ENCODE assay signal across 2 cellular contexts in the genomic region with DNA sequence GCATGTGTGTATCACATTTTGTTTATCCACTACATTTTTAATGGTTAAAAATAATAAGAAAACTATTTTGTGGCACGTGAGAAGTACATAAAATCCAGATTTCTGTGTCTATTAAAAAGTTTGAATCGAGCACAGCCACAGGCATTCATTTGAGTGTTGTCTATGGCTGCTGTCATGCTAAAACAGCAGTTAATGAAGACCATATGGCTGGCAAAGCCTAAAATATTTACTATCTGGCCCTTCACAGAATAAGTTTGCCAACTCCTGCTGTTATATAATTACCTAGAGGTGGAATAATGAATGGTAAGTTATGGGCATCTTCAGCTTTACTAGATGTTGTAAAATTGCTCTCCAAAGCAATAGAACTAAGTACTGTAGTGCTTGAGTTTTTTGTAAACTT.
TF ChIP-seq lines count a peak whose summit lies in the region.

No MANE protein-coding gene starts in this region.

TF ChIP-seq in HEK293, 187 proteins besides CTCF, POLR2A, EP300 and RAD21:
- TF ChIP-seq, protein P1, sequence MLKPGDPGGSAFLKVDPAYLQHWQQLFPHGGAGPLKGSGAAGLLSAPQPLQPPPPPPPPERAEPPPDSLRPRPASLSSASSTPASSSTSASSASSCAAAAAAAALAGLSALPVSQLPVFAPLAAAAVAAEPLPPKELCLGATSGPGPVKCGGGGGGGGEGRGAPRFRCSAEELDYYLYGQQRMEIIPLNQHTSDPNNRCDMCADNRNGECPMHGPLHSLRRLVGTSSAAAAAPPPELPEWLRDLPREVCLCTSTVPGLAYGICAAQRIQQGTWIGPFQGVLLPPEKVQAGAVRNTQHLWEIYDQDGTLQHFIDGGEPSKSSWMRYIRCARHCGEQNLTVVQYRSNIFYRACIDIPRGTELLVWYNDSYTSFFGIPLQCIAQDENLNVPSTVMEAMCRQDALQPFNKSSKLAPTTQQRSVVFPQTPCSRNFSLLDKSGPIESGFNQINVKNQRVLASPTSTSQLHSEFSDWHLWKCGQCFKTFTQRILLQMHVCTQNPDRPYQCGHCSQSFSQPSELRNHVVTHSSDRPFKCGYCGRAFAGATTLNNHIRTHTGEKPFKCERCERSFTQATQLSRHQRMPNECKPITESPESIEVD (tag by site-specific recombination; IDR thresholded peaks at IDR 0.05): peak; percentile 87
- TF ChIP-seq ZBTB48 (tag by site-specific recombination; IDR thresholded peaks at IDR 0.05): no peak
- TF ChIP-seq, protein P2, sequence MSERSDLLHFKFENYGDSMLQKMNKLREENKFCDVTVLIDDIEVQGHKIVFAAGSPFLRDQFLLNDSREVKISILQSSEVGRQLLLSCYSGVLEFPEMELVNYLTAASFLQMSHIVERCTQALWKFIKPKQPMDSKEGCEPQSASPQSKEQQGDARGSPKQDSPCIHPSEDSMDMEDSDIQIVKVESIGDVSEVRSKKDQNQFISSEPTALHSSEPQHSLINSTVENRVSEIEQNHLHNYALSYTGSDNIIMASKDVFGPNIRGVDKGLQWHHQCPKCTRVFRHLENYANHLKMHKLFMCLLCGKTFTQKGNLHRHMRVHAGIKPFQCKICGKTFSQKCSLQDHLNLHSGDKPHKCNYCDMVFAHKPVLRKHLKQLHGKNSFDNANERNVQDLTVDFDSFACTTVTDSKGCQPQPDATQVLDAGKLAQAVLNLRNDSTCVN (tag by site-specific recombination; optimal IDR thresholded peaks at IDR 0.05): no peak
TF ChIP-seq in HEK293: peak in this region for 1.

TF ChIP-seq in WTC11, 78 proteins besides CTCF, POLR2A, EP300 and RAD21 (continued from another document):
- TF ChIP-seq, protein P3, sequence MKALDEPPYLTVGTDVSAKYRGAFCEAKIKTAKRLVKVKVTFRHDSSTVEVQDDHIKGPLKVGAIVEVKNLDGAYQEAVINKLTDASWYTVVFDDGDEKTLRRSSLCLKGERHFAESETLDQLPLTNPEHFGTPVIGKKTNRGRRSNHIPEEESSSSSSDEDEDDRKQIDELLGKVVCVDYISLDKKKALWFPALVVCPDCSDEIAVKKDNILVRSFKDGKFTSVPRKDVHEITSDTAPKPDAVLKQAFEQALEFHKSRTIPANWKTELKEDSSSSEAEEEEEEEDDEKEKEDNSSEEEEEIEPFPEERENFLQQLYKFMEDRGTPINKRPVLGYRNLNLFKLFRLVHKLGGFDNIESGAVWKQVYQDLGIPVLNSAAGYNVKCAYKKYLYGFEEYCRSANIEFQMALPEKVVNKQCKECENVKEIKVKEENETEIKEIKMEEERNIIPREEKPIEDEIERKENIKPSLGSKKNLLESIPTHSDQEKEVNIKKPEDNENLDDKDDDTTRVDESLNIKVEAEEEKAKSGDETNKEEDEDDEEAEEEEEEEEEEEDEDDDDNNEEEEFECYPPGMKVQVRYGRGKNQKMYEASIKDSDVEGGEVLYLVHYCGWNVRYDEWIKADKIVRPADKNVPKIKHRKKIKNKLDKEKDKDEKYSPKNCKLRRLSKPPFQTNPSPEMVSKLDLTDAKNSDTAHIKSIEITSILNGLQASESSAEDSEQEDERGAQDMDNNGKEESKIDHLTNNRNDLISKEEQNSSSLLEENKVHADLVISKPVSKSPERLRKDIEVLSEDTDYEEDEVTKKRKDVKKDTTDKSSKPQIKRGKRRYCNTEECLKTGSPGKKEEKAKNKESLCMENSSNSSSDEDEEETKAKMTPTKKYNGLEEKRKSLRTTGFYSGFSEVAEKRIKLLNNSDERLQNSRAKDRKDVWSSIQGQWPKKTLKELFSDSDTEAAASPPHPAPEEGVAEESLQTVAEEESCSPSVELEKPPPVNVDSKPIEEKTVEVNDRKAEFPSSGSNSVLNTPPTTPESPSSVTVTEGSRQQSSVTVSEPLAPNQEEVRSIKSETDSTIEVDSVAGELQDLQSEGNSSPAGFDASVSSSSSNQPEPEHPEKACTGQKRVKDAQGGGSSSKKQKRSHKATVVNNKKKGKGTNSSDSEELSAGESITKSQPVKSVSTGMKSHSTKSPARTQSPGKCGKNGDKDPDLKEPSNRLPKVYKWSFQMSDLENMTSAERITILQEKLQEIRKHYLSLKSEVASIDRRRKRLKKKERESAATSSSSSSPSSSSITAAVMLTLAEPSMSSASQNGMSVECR (CRISPR knock-in tag; IDR thresholded peaks at IDR 0.05; ENCODE audit: borderline replicate concordance): no peak
- TF ChIP-seq, protein P4, sequence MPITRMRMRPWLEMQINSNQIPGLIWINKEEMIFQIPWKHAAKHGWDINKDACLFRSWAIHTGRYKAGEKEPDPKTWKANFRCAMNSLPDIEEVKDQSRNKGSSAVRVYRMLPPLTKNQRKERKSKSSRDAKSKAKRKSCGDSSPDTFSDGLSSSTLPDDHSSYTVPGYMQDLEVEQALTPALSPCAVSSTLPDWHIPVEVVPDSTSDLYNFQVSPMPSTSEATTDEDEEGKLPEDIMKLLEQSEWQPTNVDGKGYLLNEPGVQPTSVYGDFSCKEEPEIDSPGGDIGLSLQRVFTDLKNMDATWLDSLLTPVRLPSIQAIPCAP (CRISPR knock-in tag; IDR thresholded peaks at IDR 0.05): no peak
- TF ChIP-seq NR1H2 (CRISPR knock-in tag; IDR thresholded peaks at IDR 0.05) (no peak), ZNF121 (CRISPR knock-in tag; IDR thresholded peaks at IDR 0.05) (no peak), GTF2I (CRISPR knock-in tag; conservative IDR thresholded peaks at IDR 0.05) (no peak)
- TF ChIP-seq, protein P5, sequence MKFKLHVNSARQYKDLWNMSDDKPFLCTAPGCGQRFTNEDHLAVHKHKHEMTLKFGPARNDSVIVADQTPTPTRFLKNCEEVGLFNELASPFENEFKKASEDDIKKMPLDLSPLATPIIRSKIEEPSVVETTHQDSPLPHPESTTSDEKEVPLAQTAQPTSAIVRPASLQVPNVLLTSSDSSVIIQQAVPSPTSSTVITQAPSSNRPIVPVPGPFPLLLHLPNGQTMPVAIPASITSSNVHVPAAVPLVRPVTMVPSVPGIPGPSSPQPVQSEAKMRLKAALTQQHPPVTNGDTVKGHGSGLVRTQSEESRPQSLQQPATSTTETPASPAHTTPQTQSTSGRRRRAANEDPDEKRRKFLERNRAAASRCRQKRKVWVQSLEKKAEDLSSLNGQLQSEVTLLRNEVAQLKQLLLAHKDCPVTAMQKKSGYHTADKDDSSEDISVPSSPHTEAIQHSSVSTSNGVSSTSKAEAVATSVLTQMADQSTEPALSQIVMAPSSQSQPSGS (CRISPR knock-in tag; IDR thresholded peaks at IDR 0.05; ENCODE audit: borderline replicate concordance, low read depth): no peak
